In genomic region chr7:73840715-73841379, GRCh38 we compare ENCODE assay signal across 19 cellular contexts. TPM values are rescaled to one million over a fixed set of nuclear protein-coding genes. Genes with fewer than 3 reads are reported as not detected.
DNase-seq lines count a peak whose midpoint lies in the region; ATAC-seq, FAIRE-seq and TF ChIP-seq lines count a peak whose summit lies in the region.
"Had no signal": no experiment of that assay in that cellular context is flagged by ENCODE, and none has a peak within 500 bp of the region (broad histone marks: within the 10 kb centered on the region; RNA-seq: fewer than 3 reads in every experiment).

No MANE protein-coding gene starts in this region.

- in situ Hi-C loops in HepG2 (cut with HindIII; ENCODE audit: extremely low pct_ligation_motif_present, low pct_unique_long_range_greater_than_20kb): no loop called here

- POLR2A ChIA-PET in HepG2 (lab: Yijun Ruan, JAX): interaction anchor here (3.7 kb wide), 1 partner anchor 9 kb away, joined by 55 read pairs; the partner anchor contains the start of gene CLDN4
- POLR2A ChIA-PET in T-cell (lab: Charles Lee): no interaction called here

- DNase-seq in HepG2 (ENCODE audit: low spot score) (no peak), right lobe of liver (no peak), T-cell (no peak), memory B cell (ENCODE audit: low spot score in 2 of 2) (no peak), MM.1S (no peak)
- DNase-seq in activated T-cell treated with anti-CD3 and anti-CD28 coated beads, Interleukin-2, amount 50 U/mL, for 72 hours: no peak
- DNase-seq: activated CD4-positive, alpha-beta T cell treated with anti-CD3 and anti-CD28 coated beads for 4 hours; esophagus squamous epithelium; glutamatergic neuron; NCI-H1694; NK-92 treated with Interleukin-12 subunit alpha and Interleukin-12 subunit beta, amount 100 ng/mL, for 24 hours had no signal

- H3K4me3 Mint-ChIP-seq in T-cell (peak overlapping the region in 2 of 3 donors; percentile 9 to 81), memory B cell (peak overlapping the region; percentile 16)
- peak overlapping the region in 1 of 2 donors; percentile 60 for H3K4me3 Mint-ChIP-seq in activated T-cell treated with anti-CD3 and anti-CD28 coated beads, Interleukin-2, amount 50 U/mL, for 72 hours

- no peaks in the 10 kb centered on the region for H3K36me3 ChIP-seq in HepG2 (replicated peaks in 1 of 2; ENCODE audit: control insufficient read depth in 1 of 2, insufficient read depth in 2 of 2, low read length in 2 of 2)
- H3K36me3 ChIP-seq in right lobe of liver: no peaks in the 10 kb centered on the region
- H3K36me3 ChIP-seq in MM.1S (replicated peaks; ENCODE audit: insufficient read depth, low read length): no peaks in the 10 kb centered on the region
- H3K36me3 ChIP-seq: esophagus squamous epithelium, HAP-1, right atrium auricular region had no signal

- H3K27ac Mint-ChIP-seq in T-cell: no peak overlapping the region
- H3K27ac Mint-ChIP-seq in memory B cell: no peak overlapping the region
- H3K27ac Mint-ChIP-seq in activated T-cell treated with anti-CD3 and anti-CD28 coated beads, Interleukin-2, amount 50 U/mL, for 72 hours: no peak overlapping the region

- peaks cover 20% of the 10 kb centered on the region for H3F3A ChIP-seq in MM.1S (ENCODE audit: insufficient read depth, low read length)

- H4K20me1 ChIP-seq in HepG2 (ENCODE audit: insufficient read depth, low read length) (no peaks in the 10 kb centered on the region), MM.1S (ENCODE audit: insufficient read depth, low read length) (no peaks in the 10 kb centered on the region)

- H3K9me2 ChIP-seq in MM.1S (replicated peaks; ENCODE audit: insufficient read depth, low read length): no peaks in the 10 kb centered on the region

- H3K27me3 Mint-ChIP-seq in T-cell: no peaks in the 10 kb centered on the region
- H3K27me3 Mint-ChIP-seq in memory B cell: no peaks in the 10 kb centered on the region
- peaks cover 6% of the 10 kb centered on the region for H3K27me3 Mint-ChIP-seq in activated T-cell treated with anti-CD3 and anti-CD28 coated beads, Interleukin-2, amount 50 U/mL, for 72 hours (ENCODE audit: low read depth)

- TF ChIP-seq EP300 in HepG2 (IDR thresholded peaks at IDR 0.05; ENCODE audit: low read depth in 2 of 2, low read length in 2 of 2) (no peak), HepG2 (CRISPR knock-in tag; IDR thresholded peaks at IDR 0.05; ENCODE audit: borderline replicate concordance) (no peak)

- no peak for TF ChIP-seq RAD21 in HepG2 (CRISPR knock-in tag; IDR thresholded peaks at IDR 0.05)

- no peaks in the 10 kb centered on the region for H3K36me3 Mint-ChIP-seq in T-cell
- H3K36me3 Mint-ChIP-seq in memory B cell: no peaks in the 10 kb centered on the region
- H3K36me3 Mint-ChIP-seq in activated T-cell treated with anti-CD3 and anti-CD28 coated beads, Interleukin-2, amount 50 U/mL, for 72 hours (ENCODE audit: insufficient read depth in 2 of 2): no peaks in the 10 kb centered on the region

- H3K4me2 ChIP-seq in HepG2 (ENCODE audit: low read depth, low read length) (no peak overlapping the region), MM.1S (ENCODE audit: low read depth, low read length) (no peak overlapping the region)

- H3K4me3 ChIP-seq in HepG2 (replicated peaks in 1 of 3; ENCODE audit: insufficient read depth in 1 of 3, low read depth in 2 of 3, low read length in 3 of 3) (no peak overlapping the region), right lobe of liver (no peak overlapping the region), MM.1S (ENCODE audit: low read length) (no peak overlapping the region)
- H3K4me3 ChIP-seq: lung had no signal

- H3K9ac ChIP-seq in HepG2 (ENCODE audit: insufficient read depth, low read depth, low read length): no peak overlapping the region
- H3K9ac ChIP-seq in MM.1S (ENCODE audit: low read length): no peak overlapping the region

- CTCF ChIA-PET in HepG2 (lab: Yijun Ruan, JAX; ENCODE audit: low intra/inter-chr PET ratio, low total read pairs) (no interaction called here), T-cell (lab: Charles Lee) (no interaction called here)

- H3K4me1 ChIP-seq in HepG2 (ENCODE audit: insufficient read depth, low read length): peaks cover 49% of the 10 kb centered on the region
- peaks cover 0 to 5% (median 2%) of the 10 kb centered on the region in 4 donors for H3K4me1 ChIP-seq in right lobe of liver
- peaks cover 29% of the 10 kb centered on the region for H3K4me1 ChIP-seq in MM.1S (ENCODE audit: low read length)

- no peak for FAIRE-seq in HepG2 (lab: Jason Lieb, UNC)
- FAIRE-seq: urothelium cell line had no signal

- H2AFZ ChIP-seq in HepG2 (ENCODE audit: low read length) (no peak overlapping the region), MM.1S (ENCODE audit: low read length) (no peak overlapping the region)

- WGBS in HepG2 (ENCODE audit: low lambda C conversion rate): 87% methylated on average over 8 of the region's 16 CpGs
- 93% methylated on average over 4 of the region's 16 CpGs for WGBS in right lobe of liver (ENCODE audit: insufficient coverage, low coverage, low lambda C conversion rate, missing lambda C conversion rate)

- no peaks in the 10 kb centered on the region for H3K79me2 ChIP-seq in HepG2 (ENCODE audit: insufficient read depth, low read length)
- H3K79me2 ChIP-seq in MM.1S (ENCODE audit: low read length): no peaks in the 10 kb centered on the region

- H3K4me1 Mint-ChIP-seq in T-cell (peaks cover 7 to 14% (median 11%) of the 10 kb centered on the region in 3 donors), memory B cell (peaks cover 7% of the 10 kb centered on the region)
- H3K4me1 Mint-ChIP-seq in activated T-cell treated with anti-CD3 and anti-CD28 coated beads, Interleukin-2, amount 50 U/mL, for 72 hours (ENCODE audit: low read depth): no peaks in the 10 kb centered on the region

- ATAC-seq in HepG2: no peak
- ATAC-seq in right lobe of liver: no peak
- no peak for ATAC-seq in T-cell (replicated peaks in 1 of 4)
- no peak for ATAC-seq in memory B cell (ENCODE audit: low read depth)
- ATAC-seq in activated T-cell treated with anti-CD3 and anti-CD28 coated beads, Interleukin-2, amount 50 U/mL, for 72 hours (replicated peaks in 1 of 2): no peak
- no peak for ATAC-seq in HG02938 (IDR thresholded peaks at IDR 0.05; ENCODE audit: unreplicated experiment)
- ATAC-seq in HG03196 (IDR thresholded peaks at IDR 0.05; ENCODE audit: unreplicated experiment): no peak
- ATAC-seq: Right ventricle myocardium inferior had no signal

- H3K27ac ChIP-seq in HepG2 (ENCODE audit: extremely low read length, insufficient read depth, low read length) (no peak overlapping the region), right lobe of liver (no peak overlapping the region), MM.1S (ENCODE audit: low read length) (no peak overlapping the region)

- H3K27me3 ChIP-seq in HepG2 (ENCODE audit: control insufficient read depth in 1 of 2, insufficient read depth in 2 of 2, low read length in 2 of 2) (0 out of 5 replicates have a peak, but pooled peaks cover 0 to 3% of the 10 kb centered on the region in 2 experiments), right lobe of liver (no peaks in the 10 kb centered on the region), MM.1S (replicated peaks; ENCODE audit: insufficient read depth, low read length) (no peaks in the 10 kb centered on the region)
- H3K27me3 ChIP-seq: esophagus squamous epithelium, right atrium auricular region had no signal

- TF ChIP-seq CTCF in HepG2 (CRISPR knock-in tag; IDR thresholded peaks at IDR 0.05): no peak
- TF ChIP-seq CTCF in right lobe of liver (IDR thresholded peaks at IDR 0.05): no peak
- TF ChIP-seq CTCF in MM.1S (IDR thresholded peaks at IDR 0.05; ENCODE audit: low read length): no peak

- H3K9me3 Mint-ChIP-seq in T-cell: no peaks in the 10 kb centered on the region
- H3K9me3 Mint-ChIP-seq in memory B cell: no peaks in the 10 kb centered on the region
- H3K9me3 Mint-ChIP-seq in activated T-cell treated with anti-CD3 and anti-CD28 coated beads, Interleukin-2, amount 50 U/mL, for 72 hours: no peaks in the 10 kb centered on the region

- no TSS peak for BruUV-seq in HepG2 (replicated peaks; lab: Mats Ljungman, UMichigan)

- TF ChIP-seq POLR2A in HepG2 (IDR thresholded peaks at IDR 0.05; ENCODE audit: insufficient read depth in 1 of 2, low read depth in 2 of 2, low read length in 2 of 2) (no peak), right lobe of liver (IDR thresholded peaks at IDR 0.05) (no peak)

- H3K9me3 ChIP-seq in HepG2 (ENCODE audit: low read length) (no peaks in the 10 kb centered on the region), right lobe of liver (no peaks in the 10 kb centered on the region), MM.1S (replicated peaks; ENCODE audit: insufficient read depth, low read length) (no peaks in the 10 kb centered on the region)
- H3K9me3 ChIP-seq: esophagus squamous epithelium, HAP-1, right atrium auricular region had no signal

- intact Hi-C loops in HepG2 (cut with micrococcal nuclease; ENCODE audit: unreplicated experiment): no loop called here
- intact Hi-C loops in right lobe of liver (cut with DNase I): no loop called here

RNA-seq across cellular contexts. Expression of gene METTL27, which starts 1.5 kb away (rescaled TPM):
- total RNA-seq in HepG2 (2016; rRNA removed; fragmentation: Illumina TruSeq; extraction: Trizol): 1.2 and 2.0 TPM in 2 replicates
- 0.88 and 1.1 TPM in 2 replicates for total RNA-seq in HepG2 (2016; cell fraction: cytosol; rRNA removed; fragmentation: Illumina TruSeq; extraction: Trizol; ENCODE audit: low read depth)
- 1.3 and 1.7 TPM in 2 replicates for total RNA-seq in HepG2 (2016; cell fraction: insoluble cytoplasmic fraction; rRNA removed; fragmentation: Illumina TruSeq; extraction: Trizol)
- total RNA-seq in HepG2 (2016; cell fraction: membrane; rRNA removed; fragmentation: Illumina TruSeq; extraction: Trizol): 0.77 and 1.5 TPM in 2 replicates
- total RNA-seq in HepG2 (2016; cell fraction: nucleus; rRNA removed; fragmentation: Illumina TruSeq; extraction: Trizol): 0.60 and 0.99 TPM in 2 replicates
- 3.0 and 3.6 TPM in 2 replicates for polyA plus RNA-seq in HepG2 (2011; rRNA removed)
- polyA plus RNA-seq in HepG2 (2011; cell fraction: cytosol; rRNA removed): 1.5 and 4.7 TPM in 2 replicates
- 3.3 and 4.0 TPM in 2 replicates for polyA plus RNA-seq in HepG2 (2011; cell fraction: nucleus; rRNA removed)
- polyA plus RNA-seq in HepG2 (2012): 1.8 and 2.3 TPM in 2 replicates
- 1.4 and 1.7 TPM in 2 replicates for polyA plus RNA-seq in HepG2 (2016; cell fraction: cytosol; fragmentation: Illumina TruSeq; extraction: Trizol; ENCODE audit: low read depth)
- 0.83 and 1.6 TPM in 2 replicates for polyA plus RNA-seq in HepG2 (2016; cell fraction: insoluble cytoplasmic fraction; fragmentation: Illumina TruSeq; extraction: Trizol; ENCODE audit: low read depth)
- 0.92 and 1.7 TPM in 2 replicates for polyA plus RNA-seq in HepG2 (2016; cell fraction: membrane; fragmentation: Illumina TruSeq; extraction: Trizol; ENCODE audit: low read depth)
- 1.5 and 1.8 TPM in 2 replicates for polyA plus RNA-seq in HepG2 (2016; cell fraction: nucleus; fragmentation: Illumina TruSeq; extraction: Trizol; ENCODE audit: insufficient read depth, low read depth)
- polyA minus RNA-seq in HepG2 (2011; rRNA and poly(A)+ RNA removed; ENCODE audit: low replicate concordance): 3.6 and 5.4 TPM in 2 replicates
- polyA minus RNA-seq in HepG2 (2011; cell fraction: cytosol; rRNA and poly(A)+ RNA removed): 0.69 and 0.70 TPM in 2 replicates
- 2.1 and 3.7 TPM in 2 replicates for polyA minus RNA-seq in HepG2 (2011; cell fraction: nucleus; rRNA and poly(A)+ RNA removed)
- total RNA-seq in right lobe of liver: 1 to 10 TPM in 3 of 6 experiments, under 1 TPM in 3; 0.49 to 1.4 (median 1.0) TPM
- 1 to 10 TPM in 4 of 5 donors, under 1 TPM in 1; 0.45 to 7.2 (median 1.8) TPM for total RNA-seq in T-cell
- 1 to 10 TPM in 1 of 2 donors, not detected in 1; 1.8 TPM for total RNA-seq in activated T-cell treated with anti-CD3 and anti-CD28 coated beads, Interleukin-2, amount 50 U/mL, for 72 hours

RNA-seq across cellular contexts. Expression of gene CLDN4, which starts 10.1 kb away (rescaled TPM):
- total RNA-seq in HepG2 (2016; rRNA removed; fragmentation: Illumina TruSeq; extraction: Trizol) (9.4 and 28.2 TPM in 2 replicates), right lobe of liver (1 to 10 TPM in 5 of 6 experiments, under 1 TPM in 1; 0.56 to 3.9 (median 1.3) TPM), T-cell (1 to 10 TPM in 1 of 5 donors, under 1 TPM in 2, not detected in 2; 0.53 to 1.3 (median 0.79) TPM)
- 4.3 and 4.7 TPM in 2 replicates for total RNA-seq in HepG2 (2016; cell fraction: cytosol; rRNA removed; fragmentation: Illumina TruSeq; extraction: Trizol; ENCODE audit: low read depth)
- total RNA-seq in HepG2 (2016; cell fraction: insoluble cytoplasmic fraction; rRNA removed; fragmentation: Illumina TruSeq; extraction: Trizol): 9.9 and 28.5 TPM in 2 replicates
- 7.4 and 7.9 TPM in 2 replicates for total RNA-seq in HepG2 (2016; cell fraction: membrane; rRNA removed; fragmentation: Illumina TruSeq; extraction: Trizol)
- 24.8 and 28.9 TPM in 2 replicates for total RNA-seq in HepG2 (2016; cell fraction: nucleus; rRNA removed; fragmentation: Illumina TruSeq; extraction: Trizol)
- polyA plus RNA-seq in HepG2 (2011; rRNA removed): 35.7 and 47.4 TPM in 2 replicates
- 46.8 and 65.8 TPM in 2 replicates for polyA plus RNA-seq in HepG2 (2011; cell fraction: cytosol; rRNA removed)
- 34.9 and 35.5 TPM in 2 replicates for polyA plus RNA-seq in HepG2 (2011; cell fraction: nucleus; rRNA removed)
- polyA plus RNA-seq in HepG2 (2012): 16.0 and 29.2 TPM in 2 replicates
- 2.9 and 3.1 TPM in 2 replicates for polyA plus RNA-seq in HepG2 (2016; cell fraction: cytosol; fragmentation: Illumina TruSeq; extraction: Trizol; ENCODE audit: low read depth)
- 8.7 and 9.9 TPM in 2 replicates for polyA plus RNA-seq in HepG2 (2016; cell fraction: insoluble cytoplasmic fraction; fragmentation: Illumina TruSeq; extraction: Trizol; ENCODE audit: low read depth)
- 3.9 and 4.0 TPM in 2 replicates for polyA plus RNA-seq in HepG2 (2016; cell fraction: membrane; fragmentation: Illumina TruSeq; extraction: Trizol; ENCODE audit: low read depth)
- polyA plus RNA-seq in HepG2 (2016; cell fraction: nucleus; fragmentation: Illumina TruSeq; extraction: Trizol; ENCODE audit: insufficient read depth, low read depth): 34.6 and 39.8 TPM in 2 replicates
- 55.3 and 116 TPM in 2 replicates for polyA minus RNA-seq in HepG2 (2011; rRNA and poly(A)+ RNA removed; ENCODE audit: low replicate concordance)
- polyA minus RNA-seq in HepG2 (2011; cell fraction: cytosol; rRNA and poly(A)+ RNA removed): 39.1 and 50.4 TPM in 2 replicates
- polyA minus RNA-seq in HepG2 (2011; cell fraction: nucleus; rRNA and poly(A)+ RNA removed): 8.5 and 9.7 TPM in 2 replicates
- total RNA-seq in activated T-cell treated with anti-CD3 and anti-CD28 coated beads, Interleukin-2, amount 50 U/mL, for 72 hours: under 1 TPM; 0.34 to 0.53 TPM
- total RNA-seq: cardiac septum, Right ventricle myocardium inferior had no signal

RNA-seq across cellular contexts. Expression of gene TMEM270, which starts 20.1 kb away (rescaled TPM):
- total RNA-seq in HepG2 (2016; rRNA removed; fragmentation: Illumina TruSeq; extraction: Trizol) (not detected in 2 replicates), right lobe of liver (not detected), T-cell (not detected)
- not detected in 2 replicates for total RNA-seq in HepG2 (2016; cell fraction: cytosol; rRNA removed; fragmentation: Illumina TruSeq; extraction: Trizol; ENCODE audit: low read depth)
- not detected in 2 replicates for total RNA-seq in HepG2 (2016; cell fraction: insoluble cytoplasmic fraction; rRNA removed; fragmentation: Illumina TruSeq; extraction: Trizol)
- total RNA-seq in HepG2 (2016; cell fraction: membrane; rRNA removed; fragmentation: Illumina TruSeq; extraction: Trizol): not detected in 2 replicates
- total RNA-seq in HepG2 (2016; cell fraction: nucleus; rRNA removed; fragmentation: Illumina TruSeq; extraction: Trizol): not detected in 2 replicates
- polyA plus RNA-seq in HepG2 (2011; rRNA removed): not detected in 2 replicates
- not detected in 2 replicates for polyA plus RNA-seq in HepG2 (2011; cell fraction: cytosol; rRNA removed)
- not detected in 2 replicates for polyA plus RNA-seq in HepG2 (2011; cell fraction: nucleus; rRNA removed)
- polyA plus RNA-seq in HepG2 (2012): not detected in 2 replicates
- not detected in 2 replicates for polyA plus RNA-seq in HepG2 (2016; cell fraction: cytosol; fragmentation: Illumina TruSeq; extraction: Trizol; ENCODE audit: low read depth)
- polyA plus RNA-seq in HepG2 (2016; cell fraction: insoluble cytoplasmic fraction; fragmentation: Illumina TruSeq; extraction: Trizol; ENCODE audit: low read depth): not detected in 2 replicates
- polyA plus RNA-seq in HepG2 (2016; cell fraction: membrane; fragmentation: Illumina TruSeq; extraction: Trizol; ENCODE audit: low read depth): not detected in 2 replicates
- polyA plus RNA-seq in HepG2 (2016; cell fraction: nucleus; fragmentation: Illumina TruSeq; extraction: Trizol; ENCODE audit: insufficient read depth, low read depth): not detected in 2 replicates
- 1.4 TPM in 1 of 2 replicates, not detected in the other for polyA minus RNA-seq in HepG2 (2011; rRNA and poly(A)+ RNA removed; ENCODE audit: low replicate concordance)
- polyA minus RNA-seq in HepG2 (2011; cell fraction: cytosol; rRNA and poly(A)+ RNA removed): not detected in 2 replicates
- polyA minus RNA-seq in HepG2 (2011; cell fraction: nucleus; rRNA and poly(A)+ RNA removed): not detected in 2 replicates
- total RNA-seq in activated T-cell treated with anti-CD3 and anti-CD28 coated beads, Interleukin-2, amount 50 U/mL, for 72 hours: not detected
- total RNA-seq: cardiac septum, esophagus squamous epithelium, right atrium auricular region, Right ventricle myocardium inferior had no signal
